In genomic region chr2:26503238-26503880, GRCh38 we compare ENCODE assay signal across 8 cellular contexts. TPM values are rescaled to one million over a fixed set of nuclear protein-coding genes. Genes with fewer than 3 reads are reported as not detected.
A peak's percentile ranks its signal among the peaks of the same experiment; 100 is the strongest.
DNase-seq lines count a peak whose midpoint lies in the region; ATAC-seq and TF ChIP-seq lines count a peak whose summit lies in the region.

No MANE protein-coding gene starts in this region.

- peak; percentile 84 to 89 for TF ChIP-seq CTCF in Caco-2 (IDR thresholded peaks at IDR 0.05; ENCODE audit: insufficient read depth in 1 of 2, low read depth in 1 of 2, low read length in 1 of 2, severe bottlenecking in 1 of 2, unreplicated experiment in 1 of 2)
- peak; percentile 83 for TF ChIP-seq CTCF in HFFc6 (IDR thresholded peaks at IDR 0.05)

- H3K4me3 Mint-ChIP-seq in Caco-2 (ENCODE audit: unreplicated experiment) (peak overlapping the region; percentile 78), HFFc6 (no peak overlapping the region)

- H3K36me3 Mint-ChIP-seq in Caco-2 (ENCODE audit: insufficient read depth, unreplicated experiment) (no peaks in the 10 kb centered on the region), HFFc6 (ENCODE audit: low read depth) (no peaks in the 10 kb centered on the region)

- intact Hi-C loops in Caco-2 (cut with micrococcal nuclease; ENCODE audit: unreplicated experiment), result loop anchor here (1.0 to 2.0 kb wide), 3 partner anchors 64 to 242 kb away; no protein-coding TSS in a partner anchor

- DNase-seq in Caco-2, result peak; percentile 92 to 93
- peak; percentile 3 for DNase-seq in HFFc6
- peak; percentile 88 for DNase-seq in NCI-H2196 (lab: John Stamatoyannopoulos, UW; ENCODE audit: unreplicated experiment)
- DNase-seq in cerebellar cortex (ENCODE audit: low spot score), result peak; percentile 84
- DNase-seq in kidney glomerular epithelial cell (lab: John Stamatoyannopoulos, UW), result peak; percentile 42
- peak; percentile 40 to 74 for DNase-seq in stimulated activated CD4-positive, alpha-beta T cell treated with anti-CD3 and anti-CD28 coated beads, Interleukin-1b, Interleukin-23, amount 100 ng/mL, for 1 hour (ENCODE audit: low read depth in 2 of 2)

- H3K9me3 ChIP-seq in Caco-2, result no peaks in the 10 kb centered on the region

- H3K27me3 Mint-ChIP-seq in Caco-2 (ENCODE audit: insufficient read depth, unreplicated experiment) (peaks cover 6% of the 10 kb centered on the region), HFFc6 (ENCODE audit: insufficient read depth) (peaks cover 40% of the 10 kb centered on the region)

- peak overlapping the region; percentile 48 for H3K4me3 ChIP-seq in Caco-2 (ENCODE audit: low read depth, low read length)

- H3K27me3 ChIP-seq in Caco-2 (replicated peaks; ENCODE audit: control insufficient read depth, insufficient read depth, low read length), result no peaks in the 10 kb centered on the region

- POLR2A ChIA-PET in Caco-2 (lab: Charles Lee), result no interaction called here

- no peaks in the 10 kb centered on the region for H3K36me3 ChIP-seq in Caco-2 (ENCODE audit: control insufficient read depth, insufficient read depth, low read length)

- CTCF ChIA-PET in Caco-2 (lab: Charles Lee), result interaction anchor here (0.9 to 1.8 kb wide), 6 partner anchors 9 to 74 kb away, joined by 3 to 7 read pairs (median 4); no protein-coding TSS in a partner anchor

- ATAC-seq in activated CD4-positive, CD25-positive, alpha-beta regulatory T cell treated with anti-CD3 and anti-CD28 coated beads, Interleukin-2, amount 50 U/mL, for 24 hours, result peak; percentile 98
- ATAC-seq in HG03469 (IDR thresholded peaks at IDR 0.05; ENCODE audit: unreplicated experiment), result no peak

- H3K4me1 ChIP-seq in Caco-2, result no peaks in the 10 kb centered on the region

- H3K9me3 Mint-ChIP-seq in Caco-2 (ENCODE audit: unreplicated experiment) (no peaks in the 10 kb centered on the region), HFFc6 (no peaks in the 10 kb centered on the region)

- BruUV-seq in Caco-2 (replicated peaks; lab: Mats Ljungman, UMichigan), result no TSS peak

- H3K4me1 Mint-ChIP-seq in Caco-2 (ENCODE audit: low read depth, unreplicated experiment) (peaks cover 7% of the 10 kb centered on the region), HFFc6 (ENCODE audit: low read depth) (no peaks in the 10 kb centered on the region)

- H3K27ac Mint-ChIP-seq in Caco-2 (ENCODE audit: unreplicated experiment) (peak overlapping the region; percentile 37), HFFc6 (no peak overlapping the region)

RNA-seq across cellular contexts. Expression of gene OTOF, which starts 25.4 kb away (rescaled TPM):
- 0.09 TPM in 2 replicates for total RNA-seq in Caco-2 (2022)
- total RNA-seq in HFFc6 (2021; fragmentation: NEBNext Ultra II Directional; extraction: Animal tissue kit (Norgen Biotek cat#: 25700)), result under 1 TPM in 1 of 6 experiments, not detected in 5; 0.05 TPM

Comparison
In these comparisons a context has a peak if more than half of its experiments do, and no peak if none do; other contexts are left out.
1. DNase-seq: peak in every context shown above with its lines; median percentile 92 in Caco-2; 88 in NCI-H2196; 84 in cerebellar cortex; 57 in stimulated activated CD4-positive, alpha-beta T cell treated with anti-CD3 and anti-CD28 coated beads, Interleukin-1b, Interleukin-23, amount 100 ng/mL, for 1 hour; 42 in kidney glomerular epithelial cell; 3 in HFFc6.